17 cellular contexts compared by ENCODE assay signal in genomic region chr17:49928826-49929475, GRCh38. TPM values are rescaled to one million over a fixed set of nuclear protein-coding genes. Genes with fewer than 3 reads are reported as not detected.
A peak's percentile ranks its signal among the peaks of the same experiment; 100 is the strongest.
DNase-seq lines count a peak whose midpoint lies in the region; ATAC-seq and TF ChIP-seq lines count a peak whose summit lies in the region.
"Had no signal": no experiment of that assay in that cellular context is flagged by ENCODE, and none has a peak within 500 bp of the region (broad histone marks: within the 10 kb centered on the region; RNA-seq: fewer than 3 reads in every experiment).

No MANE protein-coding gene starts in this region.

- no peak overlapping the region for H3K9ac ChIP-seq in neuronal stem cell (ENCODE audit: low read depth, low read length, poor library complexity)

- peak overlapping the region; percentile 2 for H3K18ac ChIP-seq in neuronal stem cell (ENCODE audit: low read length)

- H3K36me3 ChIP-seq in WERI-Rb-1 (no peaks in the 10 kb centered on the region), neuronal stem cell (replicated peaks in 1 of 2; ENCODE audit: control insufficient read depth in 2 of 2, insufficient read depth in 2 of 2, low read length in 2 of 2) (no peaks in the 10 kb centered on the region)
- H3K36me3 ChIP-seq: thyroid gland had no signal

- no peaks in the 10 kb centered on the region for H3K4me1 ChIP-seq in neuronal stem cell (ENCODE audit: control insufficient read depth in 2 of 2, insufficient read depth in 1 of 2, low read depth in 1 of 2, low read length in 2 of 2)

- H2BK120ac ChIP-seq in neuronal stem cell (ENCODE audit: low read depth, low read length): no peak overlapping the region

- no peak overlapping the region for H3K4ac ChIP-seq in neuronal stem cell (ENCODE audit: low read length)

- WGBS in neuronal stem cell (ENCODE audit: extremely low coverage in 2 of 2, insufficient read length in 2 of 2, insufficient replicate concordance in 1 of 2), 2 donors: no CpG with 5 or more reads among the region's 6 CpGs

- no peak overlapping the region for H2BK15ac ChIP-seq in neuronal stem cell (ENCODE audit: low read length)

- H3K27me3 ChIP-seq in WERI-Rb-1 (ENCODE audit: insufficient read depth, low read depth, severe bottlenecking) (no peaks in the 10 kb centered on the region), neuronal stem cell (ENCODE audit: control insufficient read depth in 3 of 3, insufficient read depth in 3 of 3, low read depth in 1 of 3, low read length in 3 of 3) (peaks cover 0 to 76% (median 0%) of the 10 kb centered on the region in 3 experiments)
- H3K27me3 ChIP-seq: thyroid gland had no signal

- no peak overlapping the region for H2AFZ ChIP-seq in neuronal stem cell (ENCODE audit: low read length)

- ATAC-seq in HG03439 (IDR thresholded peaks at IDR 0.05; ENCODE audit: unreplicated experiment) (no peak), HG02610 (IDR thresholded peaks at IDR 0.05; ENCODE audit: unreplicated experiment) (no peak)
- ATAC-seq: activated CD8-positive, alpha-beta T cell treated with anti-CD3 and anti-CD28 coated beads, Interleukin-2, amount 10 ng/mL, durations not matched to agents 7 days and 5 days; left ventricle myocardium superior had no signal

- H4K91ac ChIP-seq in neuronal stem cell (ENCODE audit: low read depth, low read length, poor library complexity): no peak overlapping the region

- peak overlapping the region; percentile 61 for H2AK5ac ChIP-seq in neuronal stem cell (ENCODE audit: low read depth, low read length)

- no peak overlapping the region for H3K4me2 ChIP-seq in neuronal stem cell (ENCODE audit: insufficient read depth, low read length, poor library complexity, severe bottlenecking)

- no peak overlapping the region for H3K23ac ChIP-seq in neuronal stem cell (ENCODE audit: low read depth, low read length, poor library complexity)

- no peak overlapping the region for H3K14ac ChIP-seq in neuronal stem cell (ENCODE audit: low read length)

- H3K27ac ChIP-seq in WERI-Rb-1 (peak overlapping the region; percentile 20; the same call in 1 of the 2 replicates), neuronal stem cell (replicated peaks; ENCODE audit: low read length) (no peak overlapping the region)
- H3K27ac ChIP-seq: skin epidermis, thyroid gland, VCaP had no signal

- no peak overlapping the region for H4K8ac ChIP-seq in neuronal stem cell (ENCODE audit: low read depth, low read length)

- H2BK12ac ChIP-seq in neuronal stem cell (ENCODE audit: low read length): no peak overlapping the region

- no peaks in the 10 kb centered on the region for H3K79me1 ChIP-seq in neuronal stem cell (ENCODE audit: low read depth, low read length)

- H3K9me3 ChIP-seq in WERI-Rb-1 (ENCODE audit: severe bottlenecking) (peaks cover 7% of the 10 kb centered on the region), neuronal stem cell (replicated peaks in 1 of 2; ENCODE audit: control insufficient read depth in 2 of 2, insufficient read depth in 1 of 2, low read depth in 1 of 2, low read length in 2 of 2) (no peaks in the 10 kb centered on the region)
- H3K9me3 ChIP-seq: thyroid gland had no signal

- no peak overlapping the region for H2BK5ac ChIP-seq in neuronal stem cell (ENCODE audit: low read length)

- TF ChIP-seq CTCF in WERI-Rb-1 (IDR thresholded peaks at IDR 0.05; ENCODE audit: low read depth, low read length): 0 out of 2 replicates have a peak, but pooled peaks have one; percentile 3

- H3K4me3 ChIP-seq in WERI-Rb-1 (ENCODE audit: low read depth, low read length): no peak overlapping the region
- H3K4me3 ChIP-seq in neuronal stem cell (ENCODE audit: low read length in 2 of 2): no peak overlapping the region
- H3K4me3 ChIP-seq: skin epidermis, thyroid gland had no signal

- DNase-seq in EH (ENCODE audit: low read depth): peak; percentile 63
- peak; percentile 79 for DNase-seq in HS-5 (ENCODE audit: low read depth)
- peak; percentile 43 for DNase-seq in WERI-Rb-1
- DNase-seq in neuronal stem cell (ENCODE audit: low spot score): no peak
- DNase-seq in NCI-H2029 (lab: John Stamatoyannopoulos, UW): no peak
- DNase-seq: activated CD8-positive, alpha-beta T cell treated with anti-CD3 and anti-CD28 coated beads, Interleukin-2, amount 10 ng/mL, durations not matched to agents 7 days and 5 days; caudate nucleus; CD4-positive, CD25-positive, alpha-beta regulatory T cell; left ventricle myocardium superior; NCI-H187 treated with DMSO at 0.1 percent for 48 hours; NCI-H526 treated with DMSO at 0.1 percent for 48 hours; OCI-M1; thyroid gland had no signal

RNA-seq across cellular contexts. Expression of gene DLX4, which starts 40.0 kb away (rescaled TPM):
- 0.45 TPM for polyA plus RNA-seq in neuronal stem cell (2013, experiment 1 of 2)
- 0.61 TPM for polyA plus RNA-seq in neuronal stem cell (2013, experiment 2 of 2)
- polyA plus RNA-seq: CD4-positive, CD25-positive, alpha-beta regulatory T cell had no signal

Comparison
In these comparisons a context has a peak if more than half of its experiments do, and no peak if none do; other contexts are left out.
1. DNase-seq: peak in EH (single experiment), HS-5 (single experiment) and WERI-Rb-1 (single experiment); none in neuronal stem cell (single experiment) and NCI-H2029 (single experiment).